Comparison of ENCODE assay signal across 8 cellular contexts in the genomic region with DNA sequence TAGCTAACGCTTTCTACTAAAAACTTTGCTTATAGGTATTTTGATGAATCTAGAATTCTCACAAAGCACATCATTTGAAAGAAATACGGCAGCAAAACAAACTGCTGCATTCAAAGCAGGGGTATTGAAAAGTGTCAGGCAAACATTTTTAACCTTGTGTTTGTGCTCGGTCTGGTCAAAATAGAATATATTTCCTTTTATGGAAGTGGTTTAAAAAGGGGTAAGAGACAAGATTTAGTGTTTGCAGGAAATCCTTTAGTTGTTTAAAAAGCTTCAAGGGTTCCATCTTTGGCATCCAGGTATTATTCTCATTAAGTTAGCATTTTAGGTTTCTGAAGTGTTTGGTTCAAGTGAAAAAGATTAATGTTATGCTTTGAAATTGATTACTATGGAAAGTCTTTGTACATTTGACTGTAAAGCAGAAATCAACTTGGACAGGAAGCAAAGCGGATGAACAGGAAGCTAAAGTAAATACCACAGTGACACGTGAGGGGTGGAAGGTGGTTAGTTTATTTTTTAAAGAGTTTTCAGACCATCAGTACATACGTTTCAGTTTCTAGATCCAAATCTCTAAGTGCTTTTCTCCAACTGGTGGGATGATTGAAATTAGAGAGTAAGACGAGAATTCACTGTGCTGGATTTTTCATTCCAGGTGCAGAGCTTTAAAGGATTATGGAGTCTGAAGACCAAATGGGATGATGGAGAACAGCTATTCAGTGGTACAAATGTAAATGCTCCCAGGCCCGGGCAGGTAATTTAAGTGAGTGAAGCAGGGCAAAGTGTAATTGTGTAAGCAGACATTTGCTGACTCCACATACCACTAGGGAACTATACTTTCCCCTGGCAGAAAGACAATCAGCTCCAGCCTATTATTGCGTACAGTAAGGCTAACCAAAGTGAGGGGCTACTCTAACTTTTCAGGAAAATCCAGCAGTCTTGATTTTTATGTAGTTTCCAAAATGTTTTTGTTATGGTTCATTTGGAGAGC.
DNase-seq lines count a peak whose midpoint lies in the region; ATAC-seq and TF ChIP-seq lines count a peak whose summit lies in the region.

No MANE protein-coding gene starts in this region.

- H3K4me3 ChIP-seq in CD4-positive, CD25-positive, alpha-beta regulatory T cell (ENCODE audit: low read depth, low read length), result peak overlapping the region; percentile 83

- no peaks in the 10 kb centered on the region for H3K9me3 ChIP-seq in CD4-positive, CD25-positive, alpha-beta regulatory T cell (ENCODE audit: control insufficient read depth in 2 of 2, low read length in 2 of 2)

- peaks cover 0 to 2% (median 0%) of the 10 kb centered on the region in 7 donors for H3K9me3 Mint-ChIP-seq in CD4-positive, CD25-positive, alpha-beta regulatory T cell
- peaks cover 3% of the 10 kb centered on the region for H3K9me3 Mint-ChIP-seq in activated naive CD8-positive, alpha-beta T cell treated with anti-CD3 and anti-CD28 coated beads, Interleukin-2, amount 50 U/mL, for 24 hours
- H3K9me3 Mint-ChIP-seq in type B pancreatic cell, result peaks cover 9% of the 10 kb centered on the region

- H3K36me3 Mint-ChIP-seq in CD4-positive, CD25-positive, alpha-beta regulatory T cell, result no peaks in the 10 kb centered on the region
- H3K36me3 Mint-ChIP-seq in activated naive CD8-positive, alpha-beta T cell treated with anti-CD3 and anti-CD28 coated beads, Interleukin-2, amount 50 U/mL, for 24 hours (ENCODE audit: low read depth), result no peaks in the 10 kb centered on the region
- no peaks in the 10 kb centered on the region for H3K36me3 Mint-ChIP-seq in type B pancreatic cell

- H3K27ac ChIP-seq in CD4-positive, CD25-positive, alpha-beta regulatory T cell (ENCODE audit: insufficient read depth, low read length, poor library complexity, severe bottlenecking), result peak overlapping the region; percentile 44

- DNase-seq in CD4-positive, CD25-positive, alpha-beta regulatory T cell, result peak in 2 of 3 donors; percentile 52 to 80
- DNase-seq in activated naive CD8-positive, alpha-beta T cell treated with anti-CD3 and anti-CD28 coated beads, Interleukin-2, amount 50 U/mL, for 24 hours, result no peak
- DNase-seq in type B pancreatic cell (ENCODE audit: extremely low spot score, unreplicated experiment) (no peak), UCSD-AML1 (lab: John Stamatoyannopoulos, UW; ENCODE audit: unreplicated experiment) (no peak), kidney tubule cell (ENCODE audit: low spot score) (no peak), NCI-H1105 treated with DMSO at 0.1 percent for 48 hours (lab: John Stamatoyannopoulos, UW) (no peak)

- H3K4me1 ChIP-seq in CD4-positive, CD25-positive, alpha-beta regulatory T cell (ENCODE audit: control insufficient read depth, insufficient read depth, low read length, poor library complexity, severe bottlenecking), result peaks cover 25% of the 10 kb centered on the region

- H3K27me3 Mint-ChIP-seq in CD4-positive, CD25-positive, alpha-beta regulatory T cell, result no peaks in the 10 kb centered on the region
- H3K27me3 Mint-ChIP-seq in activated naive CD8-positive, alpha-beta T cell treated with anti-CD3 and anti-CD28 coated beads, Interleukin-2, amount 50 U/mL, for 24 hours, result no peaks in the 10 kb centered on the region
- no peaks in the 10 kb centered on the region for H3K27me3 Mint-ChIP-seq in type B pancreatic cell

- TF ChIP-seq CTCF in type B pancreatic cell (conservative IDR thresholded peaks at IDR 0.05), result no peak

- peak overlapping the region; percentile 44 to 84 (median 79) for H3K4me3 Mint-ChIP-seq in CD4-positive, CD25-positive, alpha-beta regulatory T cell
- peak overlapping the region; percentile 65 for H3K4me3 Mint-ChIP-seq in activated naive CD8-positive, alpha-beta T cell treated with anti-CD3 and anti-CD28 coated beads, Interleukin-2, amount 50 U/mL, for 24 hours
- peak overlapping the region; percentile 17 for H3K4me3 Mint-ChIP-seq in type B pancreatic cell

- ATAC-seq in CD4-positive, CD25-positive, alpha-beta regulatory T cell (ENCODE audit: low read depth in 2 of 2), result peak; percentile 69 to 70
- peak; percentile 92 for ATAC-seq in GM19328 (IDR thresholded peaks at IDR 0.05; ENCODE audit: unreplicated experiment)
- peak; percentile 91 for ATAC-seq in HG03342 (IDR thresholded peaks at IDR 0.05; ENCODE audit: unreplicated experiment)
- no peak for ATAC-seq in activated naive CD8-positive, alpha-beta T cell treated with anti-CD3 and anti-CD28 coated beads, Interleukin-2, amount 50 U/mL, for 24 hours

- H3K27me3 ChIP-seq in CD4-positive, CD25-positive, alpha-beta regulatory T cell (ENCODE audit: control insufficient read depth, insufficient read depth, low read length), result no peaks in the 10 kb centered on the region

- H3K36me3 ChIP-seq in CD4-positive, CD25-positive, alpha-beta regulatory T cell (ENCODE audit: control insufficient read depth, insufficient read depth, low read length), result no peaks in the 10 kb centered on the region

- H3K27ac Mint-ChIP-seq in CD4-positive, CD25-positive, alpha-beta regulatory T cell, result peak overlapping the region; percentile 54 to 86 (median 80)
- H3K27ac Mint-ChIP-seq in activated naive CD8-positive, alpha-beta T cell treated with anti-CD3 and anti-CD28 coated beads, Interleukin-2, amount 50 U/mL, for 24 hours, result peak overlapping the region; percentile 71
- peak overlapping the region; percentile 21 for H3K27ac Mint-ChIP-seq in type B pancreatic cell

- peaks cover 40 to 56% (median 46%) of the 10 kb centered on the region in 4 donors for H3K4me1 Mint-ChIP-seq in CD4-positive, CD25-positive, alpha-beta regulatory T cell
- peaks cover 28% of the 10 kb centered on the region for H3K4me1 Mint-ChIP-seq in activated naive CD8-positive, alpha-beta T cell treated with anti-CD3 and anti-CD28 coated beads, Interleukin-2, amount 50 U/mL, for 24 hours
- peaks cover 40% of the 10 kb centered on the region for H3K4me1 Mint-ChIP-seq in type B pancreatic cell (ENCODE audit: unreplicated experiment)

Comparison
In these comparisons a context has a peak if more than half of its experiments do, and no peak if none do; other contexts are left out.
1. DNase-seq: peak in CD4-positive, CD25-positive, alpha-beta regulatory T cell (2 of 3); none in activated naive CD8-positive, alpha-beta T cell treated with anti-CD3 and anti-CD28 coated beads, Interleukin-2, amount 50 U/mL, for 24 hours (single experiment), type B pancreatic cell (single experiment), UCSD-AML1 (single experiment), kidney tubule cell (single experiment) and NCI-H1105 treated with DMSO at 0.1 percent for 48 hours (single experiment).
2. H3K27ac Mint-ChIP-seq: peak in every context shown above with its lines; median percentile 80 in CD4-positive, CD25-positive, alpha-beta regulatory T cell; 71 in activated naive CD8-positive, alpha-beta T cell treated with anti-CD3 and anti-CD28 coated beads, Interleukin-2, amount 50 U/mL, for 24 hours; 21 in type B pancreatic cell.
3. H3K4me3 Mint-ChIP-seq: peak in every context shown above with its lines; median percentile 79 in CD4-positive, CD25-positive, alpha-beta regulatory T cell; 65 in activated naive CD8-positive, alpha-beta T cell treated with anti-CD3 and anti-CD28 coated beads, Interleukin-2, amount 50 U/mL, for 24 hours; 17 in type B pancreatic cell.